Comparison of ENCODE assay signal across 22 cellular contexts in the genomic region with DNA sequence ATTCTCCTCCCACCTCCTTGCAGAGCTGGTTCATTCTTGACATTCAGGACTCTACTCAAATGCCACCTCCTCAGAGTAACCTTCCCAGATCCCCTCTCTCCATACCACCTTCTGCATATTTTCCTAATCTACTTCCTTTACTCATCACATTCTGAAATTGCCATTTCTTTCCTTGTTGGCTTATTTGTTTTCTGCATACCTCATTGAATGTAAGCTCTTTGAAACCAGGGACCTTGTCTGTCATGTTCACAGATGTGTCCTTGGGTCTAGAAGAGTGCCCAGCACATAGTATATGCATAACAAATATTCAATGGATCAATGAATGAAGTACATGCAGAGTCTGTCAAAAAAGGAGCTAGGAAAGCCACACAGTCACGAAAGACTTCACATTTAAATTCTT. TPM values are rescaled to one million over a fixed set of nuclear protein-coding genes. Genes with fewer than 3 reads are reported as not detected.
DNase-seq lines count a peak whose midpoint lies in the region; ATAC-seq, FAIRE-seq and TF ChIP-seq lines count a peak whose summit lies in the region.
"Had no signal": no experiment of that assay in that cellular context is flagged by ENCODE, and none has a peak within 500 bp of the region (broad histone marks: within the 10 kb centered on the region; RNA-seq: fewer than 3 reads in every experiment).

No MANE protein-coding gene starts in this region.

- no peak for TF ChIP-seq EP300 in A549 (IDR thresholded peaks at IDR 0.05)
- peak in 1 of 2 experiments; percentile 20; a peak in 1 of 4 replicates for TF ChIP-seq EP300 in HepG2 (IDR thresholded peaks at IDR 0.05; ENCODE audit: low read depth in 2 of 2, low read length in 2 of 2)
- 0 out of 2 replicates have a peak, but pooled peaks have one; percentile 41 for TF ChIP-seq EP300 in HepG2 (CRISPR knock-in tag; IDR thresholded peaks at IDR 0.05; ENCODE audit: borderline replicate concordance)
- no peak for TF ChIP-seq EP300 in suprapubic skin (IDR thresholded peaks at IDR 0.05)

- H3K4me2 ChIP-seq in A549 (peak overlapping the region; percentile 58), HepG2 (ENCODE audit: low read depth, low read length) (peak overlapping the region; percentile 86)
- H3K4me2 ChIP-seq: BLaER1 had no signal

- WGBS in A549 (ENCODE audit: missing lambda C conversion rate) = 84% methylated on average over 1 of the region's 1 CpG
- WGBS in HepG2 (ENCODE audit: low lambda C conversion rate) = 69% methylated on average over 1 of the region's 1 CpG
- 88% methylated on average over 1 of the region's 1 CpG for WGBS in right lobe of liver (ENCODE audit: insufficient coverage, low coverage, low lambda C conversion rate, missing lambda C conversion rate)
- 94% methylated on average over 1 of the region's 1 CpG for WGBS in suprapubic skin

- in situ Hi-C loops in HepG2 (cut with HindIII; ENCODE audit: extremely low pct_ligation_motif_present, low pct_unique_long_range_greater_than_20kb) = no loop called here

- TF ChIP-seq CTCF in A549 (IDR thresholded peaks at IDR 0.05) (no peak), VCaP (conservative IDR thresholded peaks at IDR 0.05) (no peak), HepG2 (CRISPR knock-in tag; IDR thresholded peaks at IDR 0.05) (no peak), right lobe of liver (IDR thresholded peaks at IDR 0.05) (no peak), suprapubic skin (IDR thresholded peaks at IDR 0.05) (no peak)

- H3K27ac ChIP-seq in A549 (peak overlapping the region; percentile 24 to 44; a peak in 3 of 6 replicates), VCaP (peak overlapping the region; percentile 49), HepG2 (ENCODE audit: extremely low read length, insufficient read depth, low read length) (peak overlapping the region; percentile 66), right lobe of liver (peak overlapping the region; percentile 73 to 85 (median 78)), suprapubic skin (no peak overlapping the region)
- H3K27ac ChIP-seq: BLaER1 had no signal

- no peaks in the 10 kb centered on the region for H3K27me3 ChIP-seq in HepG2 (ENCODE audit: control insufficient read depth in 1 of 2, insufficient read depth in 2 of 2, low read length in 2 of 2)
- no peaks in the 10 kb centered on the region for H3K27me3 ChIP-seq in right lobe of liver
- H3K27me3 ChIP-seq in suprapubic skin = no peaks in the 10 kb centered on the region
- H3K27me3 ChIP-seq: BE2C, BLaER1 had no signal

- BruUV-seq in HepG2 (replicated peaks; lab: Mats Ljungman, UMichigan) = no TSS peak

- H3K4me3 ChIP-seq in A549 (no peak overlapping the region), HepG2 (replicated peaks in 1 of 3; ENCODE audit: insufficient read depth in 1 of 3, low read depth in 2 of 3, low read length in 3 of 3) (peak overlapping the region; percentile 17 to 57 (median 26); a peak in 4 of 6 replicates), right lobe of liver (no peak overlapping the region), suprapubic skin (no peak overlapping the region)
- H3K4me3 ChIP-seq: BLaER1 had no signal

- no peak for DNase-seq in A549 (ENCODE audit: low read depth in 1 of 2, low spot score in 1 of 2)
- DNase-seq in HepG2 (ENCODE audit: low spot score) = peak; percentile 53
- DNase-seq in right lobe of liver = no peak
- DNase-seq in effector CD4-positive, alpha-beta T cell = no peak
- DNase-seq in NCI-H1092 (lab: John Stamatoyannopoulos, UW) = no peak
- no peak for DNase-seq in Ammon's horn (ENCODE audit: low spot score)
- DNase-seq in suprapubic skin (ENCODE audit: low spot score in 2 of 2) = no peak
- DNase-seq: AML-193; BE2C; C1 segment of cervical spinal cord; Calu3; CD4-positive, alpha-beta T cell; CD8-positive, alpha-beta T cell; DMS79 treated with DMSO at 0.1 percent for 48 hours; GF-D8 had no signal

- POLR2A ChIA-PET in A549 (lab: Yijun Ruan, JAX) (no interaction called here), HepG2 (lab: Yijun Ruan, JAX) (interaction anchor here (1.2 to 2.9 kb wide), 11 partner anchors 8 to 387 kb away, joined by 3 to 41 read pairs (median 7); a partner anchor contains a TSS)

- H3K4me1 ChIP-seq in A549 (peaks cover 33% of the 10 kb centered on the region), HepG2 (ENCODE audit: insufficient read depth, low read length) (peaks cover 62% of the 10 kb centered on the region), right lobe of liver (peaks cover 0 to 45% (median 10%) of the 10 kb centered on the region in 4 donors), suprapubic skin (no peaks in the 10 kb centered on the region)
- H3K4me1 ChIP-seq: BE2C, BLaER1, Caco-2 had no signal

- peak overlapping the region; percentile 74 for H2AFZ ChIP-seq in HepG2 (ENCODE audit: low read length)

- H4K20me1 ChIP-seq in HepG2 (ENCODE audit: insufficient read depth, low read length) = no peaks in the 10 kb centered on the region
- H4K20me1 ChIP-seq: BLaER1 had no signal

- TF ChIP-seq POLR2A in A549 (IDR thresholded peaks at IDR 0.05; ENCODE audit: low read length) (no peak), HepG2 (IDR thresholded peaks at IDR 0.05; ENCODE audit: insufficient read depth in 1 of 2, low read depth in 2 of 2, low read length in 2 of 2) (no peak), right lobe of liver (IDR thresholded peaks at IDR 0.05) (no peak), suprapubic skin (IDR thresholded peaks at IDR 0.05) (no peak)

- H3K36me3 ChIP-seq in HepG2 (replicated peaks in 1 of 2; ENCODE audit: control insufficient read depth in 1 of 2, insufficient read depth in 2 of 2, low read length in 2 of 2) = no peaks in the 10 kb centered on the region
- H3K36me3 ChIP-seq in right lobe of liver = no peaks in the 10 kb centered on the region
- no peaks in the 10 kb centered on the region for H3K36me3 ChIP-seq in suprapubic skin
- H3K36me3 ChIP-seq: BE2C, BLaER1 had no signal

- CTCF ChIA-PET in A549 (lab: Yijun Ruan, JAX) = interaction anchor here (0.8 to 3.4 kb wide), 3 partner anchors 20 to 394 kb away, joined by 3 to 10 read pairs (median 6); no protein-coding TSS in a partner anchor
- CTCF ChIA-PET in HepG2 (lab: Yijun Ruan, JAX; ENCODE audit: low intra/inter-chr PET ratio, low total read pairs) = no interaction called here

- H3K79me2 ChIP-seq in HepG2 (ENCODE audit: insufficient read depth, low read length) = no peaks in the 10 kb centered on the region

- TF ChIP-seq RAD21 in A549 (conservative IDR thresholded peaks at IDR 0.05 in 1 of 2, IDR thresholded peaks at IDR 0.05 in 1 of 2) (no peak), HepG2 (CRISPR knock-in tag; IDR thresholded peaks at IDR 0.05) (no peak)

- no peak for ATAC-seq in A549
- ATAC-seq in HepG2 = peak; percentile 59
- ATAC-seq in right lobe of liver = no peak
- ATAC-seq: CD8-positive, alpha-beta T cell had no signal

- H3K9ac ChIP-seq in HepG2 (ENCODE audit: insufficient read depth, low read depth, low read length) = peak overlapping the region; percentile 55
- H3K9ac ChIP-seq: BLaER1 had no signal

- peaks cover 2% of the 10 kb centered on the region; the same call in 1 of the 3 replicates for H3K9me3 ChIP-seq in A549
- no peaks in the 10 kb centered on the region for H3K9me3 ChIP-seq in HepG2 (ENCODE audit: low read length)
- H3K9me3 ChIP-seq in right lobe of liver = no peaks in the 10 kb centered on the region
- H3K9me3 ChIP-seq in suprapubic skin = no peaks in the 10 kb centered on the region
- H3K9me3 ChIP-seq: BE2C, Caco-2 had no signal

- FAIRE-seq in A549 (lab: Jason Lieb, UNC) (no peak), HepG2 (lab: Jason Lieb, UNC) (peak; percentile 66)
- FAIRE-seq: A204.1, D721Med, G401.6, GM12891 had no signal

- intact Hi-C loops in HepG2 (cut with micrococcal nuclease; ENCODE audit: unreplicated experiment) = no loop called here
- intact Hi-C loops in right lobe of liver (cut with DNase I) = no loop called here

RNA-seq across cellular contexts. Expression of a gene that starts 7.8 kb away (rescaled TPM):
- polyA plus RNA-seq in A549 (2011; rRNA removed) (51.3 and 53.6 TPM in 2 replicates), A549 (2017; fragmentation: RNase III; extraction: RNeasy Plus Mini Kit Qiagen cat#74134 plus additional on column Dnase treatment) (27.8 to 29.7 TPM (median 29.1 TPM) in 3 replicates), HepG2 (2011; rRNA removed) (39.2 and 41.3 TPM in 2 replicates)
- 13.1 and 16.4 TPM in 2 replicates for polyA plus RNA-seq in A549 (2012; cell fraction: cytosol; rRNA removed)
- polyA plus RNA-seq in A549 (2012; cell fraction: nucleus; rRNA removed) = 16.6 and 17.1 TPM in 2 replicates
- 96.9 and 112 TPM in 2 replicates for polyA minus RNA-seq in A549 (2011; rRNA and poly(A)+ RNA removed)
- total RNA-seq in HepG2 (2016; rRNA removed; fragmentation: Illumina TruSeq; extraction: Trizol) (63.3 and 85.6 TPM in 2 replicates), right lobe of liver (100 to 1,000 TPM; 102 to 164 (median 153) TPM), suprapubic skin (10 to 100 TPM; 39.6 to 97.9 (median 52.8) TPM)
- total RNA-seq in HepG2 (2016; cell fraction: cytosol; rRNA removed; fragmentation: Illumina TruSeq; extraction: Trizol; ENCODE audit: low read depth) = 26.7 and 27.2 TPM in 2 replicates
- 63.0 and 78.4 TPM in 2 replicates for total RNA-seq in HepG2 (2016; cell fraction: insoluble cytoplasmic fraction; rRNA removed; fragmentation: Illumina TruSeq; extraction: Trizol)
- total RNA-seq in HepG2 (2016; cell fraction: membrane; rRNA removed; fragmentation: Illumina TruSeq; extraction: Trizol) = 27.7 and 32.4 TPM in 2 replicates
- total RNA-seq in HepG2 (2016; cell fraction: nucleus; rRNA removed; fragmentation: Illumina TruSeq; extraction: Trizol) = 49.5 and 56.4 TPM in 2 replicates
- 22.8 and 26.7 TPM in 2 replicates for polyA plus RNA-seq in HepG2 (2011; cell fraction: cytosol; rRNA removed)
- 42.5 and 46.5 TPM in 2 replicates for polyA plus RNA-seq in HepG2 (2011; cell fraction: nucleus; rRNA removed)
- 26.7 and 35.9 TPM in 2 replicates for polyA plus RNA-seq in HepG2 (2012)
- polyA plus RNA-seq in HepG2 (2016; cell fraction: cytosol; fragmentation: Illumina TruSeq; extraction: Trizol; ENCODE audit: low read depth) = 3.8 and 4.6 TPM in 2 replicates
- polyA plus RNA-seq in HepG2 (2016; cell fraction: insoluble cytoplasmic fraction; fragmentation: Illumina TruSeq; extraction: Trizol; ENCODE audit: low read depth) = 47.9 and 51.0 TPM in 2 replicates
- 7.6 and 10.0 TPM in 2 replicates for polyA plus RNA-seq in HepG2 (2016; cell fraction: membrane; fragmentation: Illumina TruSeq; extraction: Trizol; ENCODE audit: low read depth)
- polyA plus RNA-seq in HepG2 (2016; cell fraction: nucleus; fragmentation: Illumina TruSeq; extraction: Trizol; ENCODE audit: insufficient read depth, low read depth) = 47.6 and 48.7 TPM in 2 replicates
- 88.6 and 115 TPM in 2 replicates for polyA minus RNA-seq in HepG2 (2011; rRNA and poly(A)+ RNA removed; ENCODE audit: low replicate concordance)
- polyA minus RNA-seq in HepG2 (2011; cell fraction: cytosol; rRNA and poly(A)+ RNA removed) = 55.5 and 68.8 TPM in 2 replicates
- polyA minus RNA-seq in HepG2 (2011; cell fraction: nucleus; rRNA and poly(A)+ RNA removed) = 91.2 and 118 TPM in 2 replicates

RNA-seq across cellular contexts. Expression of a gene that starts 11.1 kb away (rescaled TPM):
- polyA plus RNA-seq in A549 (2011; rRNA removed) (0.21 and 0.22 TPM in 2 replicates), A549 (2017; fragmentation: RNase III; extraction: RNeasy Plus Mini Kit Qiagen cat#74134 plus additional on column Dnase treatment) (0.05 to 0.19 TPM (median 0.09 TPM) in 3 replicates), HepG2 (2011; rRNA removed) (1.4 and 2.2 TPM in 2 replicates)
- 0.05 and 0.08 TPM in 2 replicates for polyA plus RNA-seq in A549 (2012; cell fraction: cytosol; rRNA removed)
- 0.18 and 0.24 TPM in 2 replicates for polyA plus RNA-seq in A549 (2012; cell fraction: nucleus; rRNA removed)
- polyA minus RNA-seq in A549 (2011; rRNA and poly(A)+ RNA removed) = 0.10 and 0.83 TPM in 2 replicates
- total RNA-seq in HepG2 (2016; rRNA removed; fragmentation: Illumina TruSeq; extraction: Trizol) (1.0 and 1.2 TPM in 2 replicates), right lobe of liver (1 to 10 TPM; 2.1 to 7.6 (median 3.3) TPM), suprapubic skin (1 to 10 TPM in 1 of 4 donors, under 1 TPM in 3; 0.13 to 1.4 (median 0.36) TPM)
- 0.09 and 0.20 TPM in 2 replicates for total RNA-seq in HepG2 (2016; cell fraction: cytosol; rRNA removed; fragmentation: Illumina TruSeq; extraction: Trizol; ENCODE audit: low read depth)
- total RNA-seq in HepG2 (2016; cell fraction: insoluble cytoplasmic fraction; rRNA removed; fragmentation: Illumina TruSeq; extraction: Trizol) = 0.89 and 1.7 TPM in 2 replicates
- 0.34 and 0.62 TPM in 2 replicates for total RNA-seq in HepG2 (2016; cell fraction: membrane; rRNA removed; fragmentation: Illumina TruSeq; extraction: Trizol)
- 0.62 and 0.81 TPM in 2 replicates for total RNA-seq in HepG2 (2016; cell fraction: nucleus; rRNA removed; fragmentation: Illumina TruSeq; extraction: Trizol)
- polyA plus RNA-seq in HepG2 (2011; cell fraction: cytosol; rRNA removed) = 1.1 and 1.3 TPM in 2 replicates
- polyA plus RNA-seq in HepG2 (2011; cell fraction: nucleus; rRNA removed) = 1.2 and 1.6 TPM in 2 replicates
- polyA plus RNA-seq in HepG2 (2012) = 0.80 and 1.1 TPM in 2 replicates
- polyA plus RNA-seq in HepG2 (2016; cell fraction: cytosol; fragmentation: Illumina TruSeq; extraction: Trizol; ENCODE audit: low read depth) = 0.10 and 0.20 TPM in 2 replicates
- polyA plus RNA-seq in HepG2 (2016; cell fraction: insoluble cytoplasmic fraction; fragmentation: Illumina TruSeq; extraction: Trizol; ENCODE audit: low read depth) = 1.0 and 1.2 TPM in 2 replicates
- polyA plus RNA-seq in HepG2 (2016; cell fraction: membrane; fragmentation: Illumina TruSeq; extraction: Trizol; ENCODE audit: low read depth) = 0.32 and 0.61 TPM in 2 replicates
- 0.83 and 1.9 TPM in 2 replicates for polyA plus RNA-seq in HepG2 (2016; cell fraction: nucleus; fragmentation: Illumina TruSeq; extraction: Trizol; ENCODE audit: insufficient read depth, low read depth)
- 0.51 and 3.8 TPM in 2 replicates for polyA minus RNA-seq in HepG2 (2011; rRNA and poly(A)+ RNA removed; ENCODE audit: low replicate concordance)
- 0.88 and 1.8 TPM in 2 replicates for polyA minus RNA-seq in HepG2 (2011; cell fraction: cytosol; rRNA and poly(A)+ RNA removed)
- polyA minus RNA-seq in HepG2 (2011; cell fraction: nucleus; rRNA and poly(A)+ RNA removed) = 0.64 and 1.4 TPM in 2 replicates

Comparison
In these comparisons a context has a peak if more than half of its experiments do, and no peak if none do; other contexts are left out.
1. H3K4me3 ChIP-seq: peak in HepG2 (3 of 3); none in A549 (single experiment), right lobe of liver (0 of 3) and suprapubic skin (single experiment).